Comparison of ENCODE assay signal across 19 cellular contexts in genomic region chr19:28934626-28935025, GRCh38.
DNase-seq lines count a peak whose midpoint lies in the region; TF ChIP-seq lines count a peak whose summit lies in the region.
"Had no signal": no experiment of that assay in that cellular context is flagged by ENCODE, and none has a peak within 500 bp of the region (broad histone marks: within the 10 kb centered on the region; RNA-seq: fewer than 3 reads in every experiment).

No MANE protein-coding gene starts in this region.

- no peak overlapping the region for H3K9ac ChIP-seq in GM23248

- H3K4me1 ChIP-seq in GM23248 (ENCODE audit: insufficient read depth) (peaks cover 17% of the 10 kb centered on the region), HAP-1 (no peaks in the 10 kb centered on the region)
- H3K4me1 ChIP-seq: Peyer's patch, SJSA1 had no signal

- H3K79me2 ChIP-seq in GM23248 (ENCODE audit: insufficient read depth): no peaks in the 10 kb centered on the region

- no peaks in the 10 kb centered on the region for H3K27me3 ChIP-seq in GM23248 (replicated peaks; ENCODE audit: insufficient read depth)
- H3K27me3 ChIP-seq in MG63: no peaks in the 10 kb centered on the region
- H3K27me3 ChIP-seq in HAP-1 (ENCODE audit: low read depth): no peaks in the 10 kb centered on the region
- H3K27me3 ChIP-seq: Peyer's patch, SJSA1 had no signal

- no peaks in the 10 kb centered on the region for H4K20me1 ChIP-seq in GM23248 (ENCODE audit: insufficient read depth)

- no peaks in the 10 kb centered on the region for H3K9me2 ChIP-seq in GM23248 (ENCODE audit: insufficient read depth)

- no peaks in the 10 kb centered on the region for H3K36me3 ChIP-seq in GM23248 (ENCODE audit: low read depth)
- no peaks in the 10 kb centered on the region for H3K36me3 ChIP-seq in MG63
- H3K36me3 ChIP-seq in HAP-1 (replicated peaks): no peaks in the 10 kb centered on the region
- H3K36me3 ChIP-seq: Peyer's patch, SJSA1 had no signal

- H3K9me3 ChIP-seq in GM23248 (ENCODE audit: low read depth) (no peaks in the 10 kb centered on the region), MG63 (no peaks in the 10 kb centered on the region), HAP-1 (no peaks in the 10 kb centered on the region)
- H3K9me3 ChIP-seq: Peyer's patch had no signal

- in situ Hi-C loops in GM23248 (cut with MboI) (no loop called here), HAP-1 (cut with MboI; ENCODE audit: low sequenced_read_pairs) (no loop called here)

- H3F3A ChIP-seq in GM23248 (ENCODE audit: insufficient read depth): no peaks in the 10 kb centered on the region

- H3K4me3 ChIP-seq in GM23248: no peak overlapping the region
- H3K4me3 ChIP-seq in MG63: no peak overlapping the region
- no peak overlapping the region for H3K4me3 ChIP-seq in fibroblast of the aortic adventitia (ENCODE audit: low read depth, low read length)
- no peak overlapping the region for H3K4me3 ChIP-seq in HAP-1
- H3K4me3 ChIP-seq: GM12878, Peyer's patch, SJSA1 had no signal

- H3K27ac ChIP-seq in GM23248: no peak overlapping the region
- H3K27ac ChIP-seq: C4-2B, HL-60, Peyer's patch, SJSA1 had no signal

- H2AFZ ChIP-seq in GM23248: no peak overlapping the region

- peak; percentile 27 for DNase-seq in AG08396 (ENCODE audit: low spot score)
- DNase-seq in GM23248: peak; percentile 54
- DNase-seq in MG63: peak; percentile 13
- DNase-seq in fibroblast of the aortic adventitia (ENCODE audit: low read depth): peak; percentile 54
- DNase-seq in KG1 (lab: John Stamatoyannopoulos, UW): no peak
- no peak for DNase-seq in stimulated activated naive CD4-positive, alpha-beta T cell (lab: John Stamatoyannopoulos, UW)
- DNase-seq in NCI-H446 (lab: John Stamatoyannopoulos, UW): no peak
- no peak for DNase-seq in HAP-1 (ENCODE audit: low spot score in 2 of 2)
- DNase-seq: AML-193, DND-41, GF-D8, NCI-H1105, NCI-H2081, NCI-H2171 treated with DMSO at 0.1 percent for 48 hours, Peyer's patch had no signal

- no peak for TF ChIP-seq CTCF in fibroblast of the aortic adventitia (IDR thresholded peaks at IDR 0.05; ENCODE audit: insufficient read depth, low read length)

- H3K4me2 ChIP-seq in GM23248 (ENCODE audit: unreplicated experiment): no peak overlapping the region

Comparison
In these comparisons a context has a peak if more than half of its experiments do, and no peak if none do; other contexts are left out.
1. DNase-seq: peak in AG08396 (single experiment), GM23248 (single experiment), MG63 (single experiment) and fibroblast of the aortic adventitia (single experiment); none in KG1 (single experiment), stimulated activated naive CD4-positive, alpha-beta T cell (0 of 6), NCI-H446 (0 of 2) and HAP-1 (0 of 2).